In the genomic region with DNA sequence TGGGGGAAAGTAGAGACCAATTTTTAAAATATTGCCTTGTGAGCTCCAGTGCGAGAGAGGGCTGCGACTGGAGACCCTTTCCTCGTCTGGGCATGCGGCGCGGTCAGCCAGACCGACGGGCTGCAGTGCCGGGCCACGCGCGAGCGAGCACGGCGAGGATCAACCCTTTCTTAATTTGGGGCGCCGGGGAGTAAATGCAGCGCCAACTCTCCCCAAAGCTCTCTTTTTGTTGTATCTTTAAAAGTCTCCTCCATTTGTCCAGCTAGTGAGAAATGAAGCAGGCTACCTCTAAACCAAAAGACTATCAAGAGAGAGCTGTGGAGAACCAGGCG, we compare ENCODE assay signal across 8 cellular contexts. TPM values are rescaled to one million over a fixed set of nuclear protein-coding genes. Genes with fewer than 3 reads are reported as not detected.
A peak's percentile ranks its signal among the peaks of the same experiment; 100 is the strongest.
DNase-seq lines count a peak whose midpoint lies in the region; TF ChIP-seq lines count a peak whose summit lies in the region.

No MANE protein-coding gene starts in this region.

- H3K4me3 ChIP-seq in NB4 (ENCODE audit: low read depth, low read length) (peak overlapping the region; percentile 23), trophoblast cell (ENCODE audit: low read depth, low read length) (no peak overlapping the region)

- TF ChIP-seq CTCF in Calu3 (IDR thresholded peaks at IDR 0.05; ENCODE audit: unreplicated experiment) (no peak), NB4 (IDR thresholded peaks at IDR 0.05; ENCODE audit: low read depth, low read length) (no peak)

- TF ChIP-seq POLR2A in NB4 (IDR thresholded peaks at IDR 0.05; ENCODE audit: extremely low read depth, insufficient read length), result no peak

- H2BK5ac ChIP-seq in trophoblast cell (ENCODE audit: low read depth, low read length, poor library complexity), result no peak overlapping the region

- no peak overlapping the region for H3K23ac ChIP-seq in trophoblast cell (ENCODE audit: low read length)

- peaks cover 18% of the 10 kb centered on the region for H3K4me1 Mint-ChIP-seq in Calu3 (ENCODE audit: low read depth, unreplicated experiment)

- peak overlapping the region; percentile 6 for H3K27ac Mint-ChIP-seq in Calu3 (ENCODE audit: unreplicated experiment)

- peaks cover 2% of the 10 kb centered on the region for H3K9me3 ChIP-seq in trophoblast cell (ENCODE audit: insufficient read depth, low read depth, low read length)

- no peak overlapping the region for H2AFZ ChIP-seq in trophoblast cell (ENCODE audit: insufficient read depth, low read length, poor library complexity)

- H3K18ac ChIP-seq in trophoblast cell (ENCODE audit: low read length), result no peak overlapping the region

- BruUV-seq in Calu3 (replicated peaks; lab: Mats Ljungman, UMichigan), result no TSS peak

- no peaks in the 10 kb centered on the region for H3K79me1 ChIP-seq in trophoblast cell (ENCODE audit: low read length)

- no peaks in the 10 kb centered on the region for H3K9me3 Mint-ChIP-seq in Calu3 (ENCODE audit: low read depth, unreplicated experiment)

- H3K36me3 ChIP-seq in trophoblast cell (ENCODE audit: control insufficient read depth in 1 of 2, insufficient read depth in 2 of 2, low read length in 2 of 2), result no peaks in the 10 kb centered on the region

- CTCF ChIA-PET in Calu3 (lab: Charles Lee), result interaction anchor here (0.6 to 1.4 kb wide), 2 partner anchors 11 to 23 kb away, joined by 5 read pairs; no protein-coding TSS in a partner anchor

- no peak overlapping the region for H2BK120ac ChIP-seq in trophoblast cell (ENCODE audit: insufficient read depth, low read length, poor library complexity)

- peaks cover 35% of the 10 kb centered on the region for H3K27me3 Mint-ChIP-seq in Calu3 (ENCODE audit: unreplicated experiment)

- H3K9ac ChIP-seq in trophoblast cell (ENCODE audit: low read length), result no peak overlapping the region

- H4K91ac ChIP-seq in trophoblast cell (ENCODE audit: low read depth, low read length), result no peak overlapping the region

- H3K4me2 ChIP-seq in trophoblast cell (ENCODE audit: low read length), result peak overlapping the region; percentile 59

- H3K27ac ChIP-seq in trophoblast cell (ENCODE audit: low read depth, low read length), result no peak overlapping the region

- no CpG with 5 or more reads among the region's 19 CpGs for WGBS in trophoblast cell (ENCODE audit: extremely low coverage, insufficient coverage, insufficient read length)

- DNase-seq in Calu3, result no peak
- no peak for DNase-seq in NB4 (ENCODE audit: low read depth)
- DNase-seq in ecto neural progenitor cell (ENCODE audit: low spot score), result peak; percentile 52
- no peak for DNase-seq in trophoblast cell
- DNase-seq in NCI-H2227 treated with DMSO at 0.1 percent for 48 hours (lab: John Stamatoyannopoulos, UW), result no peak
- DNase-seq in NCI-H82 treated with DMSO at 0.1 percent for 48 hours (lab: John Stamatoyannopoulos, UW; ENCODE audit: unreplicated experiment), result no peak
- DNase-seq in medulla oblongata (ENCODE audit: extremely low spot score), result no peak
- DNase-seq in mesenteric fat pad (ENCODE audit: low spot score), result no peak

- no peak overlapping the region for H4K12ac ChIP-seq in trophoblast cell (ENCODE audit: low read depth, low read length)

- peaks cover 30% of the 10 kb centered on the region for H3K36me3 Mint-ChIP-seq in Calu3 (ENCODE audit: insufficient read depth, unreplicated experiment)

- H3K14ac ChIP-seq in trophoblast cell (ENCODE audit: low read length), result no peak overlapping the region

- no peaks in the 10 kb centered on the region for H3K79me2 ChIP-seq in trophoblast cell (ENCODE audit: control insufficient read depth, insufficient read depth, low read length, poor library complexity)

- intact Hi-C loops in Calu3 (cut with micrococcal nuclease; ENCODE audit: unreplicated experiment), result loop anchor here (5.0 kb wide), 2 partner anchors 334 to 379 kb away; a partner anchor contains a TSS

- no peak overlapping the region for H2AK5ac ChIP-seq in trophoblast cell (ENCODE audit: low read length)

- peaks cover 15 to 17% of the 10 kb centered on the region in 2 experiments for H3K4me1 ChIP-seq in trophoblast cell (ENCODE audit: control insufficient read depth in 1 of 2, insufficient read depth in 2 of 2, low read length in 2 of 2)

- no peak overlapping the region for H2BK12ac ChIP-seq in trophoblast cell (ENCODE audit: low read length)

- H4K8ac ChIP-seq in trophoblast cell (ENCODE audit: low read depth, low read length), result no peak overlapping the region

- H3K4ac ChIP-seq in trophoblast cell (ENCODE audit: low read depth, low read length), result no peak overlapping the region

- H3K27me3 ChIP-seq in trophoblast cell (ENCODE audit: insufficient read depth, low read length), result peaks cover 81% of the 10 kb centered on the region

- peak overlapping the region; percentile 75 for H3K4me3 Mint-ChIP-seq in Calu3 (ENCODE audit: low read depth, unreplicated experiment)

RNA-seq across cellular contexts. Expression of a gene that starts 1.5 kb away (rescaled TPM):
- 4.6 and 6.7 TPM in 2 replicates for total RNA-seq in Calu3 (2022)
- polyA plus RNA-seq in trophoblast cell (2013), result 0.03 and 0.08 TPM in 2 replicates
- total RNA-seq in mesenteric fat pad, result 2.6 TPM
